Comparison of ENCODE assay signal across 9 cellular contexts in genomic region chr9:99720455-99721050, GRCh38.
DNase-seq lines count a peak whose midpoint lies in the region; ATAC-seq, FAIRE-seq and TF ChIP-seq lines count a peak whose summit lies in the region.
"Had no signal": no experiment of that assay in that cellular context is flagged by ENCODE, and none has a peak within 500 bp of the region (broad histone marks: within the 10 kb centered on the region; RNA-seq: fewer than 3 reads in every experiment).

No MANE protein-coding gene starts in this region.

- intact Hi-C loops in PC-3 (cut with micrococcal nuclease): no loop called here

- TF ChIP-seq CTCF in SK-N-SH (IDR thresholded peaks at IDR 0.05): no peak
- TF ChIP-seq CTCF in foreskin fibroblast (IDR thresholded peaks at IDR 0.05; ENCODE audit: low read depth, low read length): no peak
- no peak for TF ChIP-seq CTCF in PC-3 (conservative IDR thresholded peaks at IDR 0.05; ENCODE audit: low read depth, low read length)

- H3K9ac ChIP-seq in SK-N-SH: no peak overlapping the region
- H3K9ac ChIP-seq in PC-3 (ENCODE audit: low read length): no peak overlapping the region

- DNase-seq in SK-N-SH (no peak), NOMO-1 (lab: John Stamatoyannopoulos, UW; ENCODE audit: unreplicated experiment in 2 of 2) (peak; percentile 43 to 49), foreskin fibroblast (peak; percentile 6 to 41), PC-3 (no peak), SHP77 (lab: John Stamatoyannopoulos, UW) (no peak), urothelium cell line (ENCODE audit: low spot score) (no peak)

- POLR2A ChIA-PET in SK-N-SH (lab: Yijun Ruan, JAX): no interaction called here
- POLR2A ChIA-PET in PC-3 (lab: Charles Lee; ENCODE audit: unreplicated experiment): no interaction called here

- no peak for TF ChIP-seq EP300 in SK-N-SH (IDR thresholded peaks at IDR 0.05; ENCODE audit: borderline replicate concordance in 1 of 2, low read depth in 1 of 2, low read length in 1 of 2)

- H3K4me1 ChIP-seq in SK-N-SH (ENCODE audit: control insufficient read depth in 1 of 2, insufficient read depth in 2 of 2, low read depth in 1 of 2, low read length in 1 of 2) (no peaks in the 10 kb centered on the region; a peak in 1 of 4 replicates), PC-3 (ENCODE audit: insufficient read depth, low read length) (no peaks in the 10 kb centered on the region)
- H3K4me1 ChIP-seq: A549 had no signal

- H4K20me1 ChIP-seq in SK-N-SH (ENCODE audit: insufficient read depth): no peaks in the 10 kb centered on the region
- no peaks in the 10 kb centered on the region for H4K20me1 ChIP-seq in PC-3 (ENCODE audit: low read length)

- 48% methylated on average over 1 of the region's 1 CpG for WGBS in SK-N-SH (ENCODE audit: low lambda C conversion rate)

- no peaks in the 10 kb centered on the region for H3K36me3 ChIP-seq in SK-N-SH (replicated peaks in 1 of 2; ENCODE audit: control insufficient read depth in 1 of 2, insufficient read depth in 2 of 2, low read length in 1 of 2)
- no peaks in the 10 kb centered on the region for H3K36me3 ChIP-seq in PC-3 (ENCODE audit: low read depth, low read length)

- no peak for TF ChIP-seq RAD21 in SK-N-SH (IDR thresholded peaks at IDR 0.05; ENCODE audit: low read length)

- CTCF ChIA-PET in SK-N-SH (lab: Yijun Ruan, JAX) (no interaction called here), PC-3 (lab: Charles Lee) (no interaction called here)

- H3K79me2 ChIP-seq in SK-N-SH (ENCODE audit: insufficient read depth): no peaks in the 10 kb centered on the region
- no peaks in the 10 kb centered on the region for H3K79me2 ChIP-seq in PC-3 (ENCODE audit: low read length)

- no peaks in the 10 kb centered on the region for H3K9me3 ChIP-seq in SK-N-SH
- no peaks in the 10 kb centered on the region for H3K9me3 ChIP-seq in PC-3 (ENCODE audit: low read length)
- H3K9me3 ChIP-seq: A549 had no signal

- ATAC-seq in SK-N-SH treated with all-trans-retinoic acid at 6 μM for 48 hours: no peak
- ATAC-seq in HG02678 (IDR thresholded peaks at IDR 0.05; ENCODE audit: unreplicated experiment): peak; percentile 86
- no peak for ATAC-seq in PC-3
- ATAC-seq: A549 had no signal

- no peaks in the 10 kb centered on the region for H3F3A ChIP-seq in SK-N-SH (replicated peaks; ENCODE audit: insufficient read depth)
- no peaks in the 10 kb centered on the region for H3F3A ChIP-seq in PC-3 (ENCODE audit: low read length, unreplicated experiment)

- H3K9me2 ChIP-seq in SK-N-SH (no peaks in the 10 kb centered on the region), PC-3 (replicated peaks; ENCODE audit: low read length) (no peaks in the 10 kb centered on the region)

- no TSS peak for BruUV-seq in PC-3 (replicated peaks; lab: Mats Ljungman, UMichigan)

- FAIRE-seq in urothelium cell line (lab: Jason Lieb, UNC): no peak
- FAIRE-seq: A549 had no signal

- H3K27ac ChIP-seq in SK-N-SH (ENCODE audit: low read depth in 2 of 2, low read length in 1 of 2) (no peak overlapping the region), PC-3 (ENCODE audit: low read length) (no peak overlapping the region)
- H3K27ac ChIP-seq: A549 had no signal

- no peaks in the 10 kb centered on the region for H3K27me3 ChIP-seq in SK-N-SH (ENCODE audit: insufficient read depth)
- H3K27me3 ChIP-seq in PC-3 (ENCODE audit: low read length): peaks cover 4% of the 10 kb centered on the region

- peak overlapping the region; percentile 55 for H2AFZ ChIP-seq in SK-N-SH (ENCODE audit: low read depth)
- no peak overlapping the region for H2AFZ ChIP-seq in PC-3 (ENCODE audit: low read length)

- H3K4me2 ChIP-seq in SK-N-SH: peak overlapping the region; percentile 55; the same call in 1 of the 2 replicates
- no peak overlapping the region for H3K4me2 ChIP-seq in PC-3 (ENCODE audit: low read length)
- H3K4me2 ChIP-seq: A549 had no signal

- H3K4me3 ChIP-seq in SK-N-SH (ENCODE audit: low read depth in 2 of 2, low read length in 1 of 2): peak overlapping the region in 1 of 2 experiments; percentile 21; a peak in 2 of 4 replicates
- peak overlapping the region; percentile 23 to 52 for H3K4me3 ChIP-seq in foreskin fibroblast (ENCODE audit: low read depth in 1 of 2, low read length in 2 of 2)
- no peak overlapping the region for H3K4me3 ChIP-seq in PC-3 (ENCODE audit: low read length)
- H3K4me3 ChIP-seq: A549 had no signal

TF ChIP-seq in SK-N-SH, 30 proteins besides CTCF, POLR2A, EP300 and RAD21 (continues in another document):
- TF ChIP-seq SIN3A (IDR thresholded peaks at IDR 0.05; ENCODE audit: borderline replicate concordance, low read depth, low read length) (no peak), FOXJ3 (CRISPR knock-in tag; IDR thresholded peaks at IDR 0.05) (no peak), PBX3 (IDR thresholded peaks at IDR 0.05) (no peak), USF1 (IDR thresholded peaks at IDR 0.05; ENCODE audit: borderline replicate concordance, low read depth) (no peak), FOSL2 (IDR thresholded peaks at IDR 0.05; ENCODE audit: borderline replicate concordance, low read depth) (no peak), USF2 (IDR thresholded peaks at IDR 0.05; ENCODE audit: borderline replicate concordance, low read depth, low read length) (no peak), GATA2 (CRISPR knock-in tag; IDR thresholded peaks at IDR 0.05) (no peak), NRF1 (IDR thresholded peaks at IDR 0.05; ENCODE audit: low read depth, low read length) (no peak), POLR2AphosphoS5 (IDR thresholded peaks at IDR 0.05; ENCODE audit: low read depth, low read length) (no peak), JUND (IDR thresholded peaks at IDR 0.05) (no peak)

TF ChIP-seq in SK-N-SH treated with all-trans-retinoic acid at 6 μM for 48 hours, 23 proteins besides CTCF, POLR2A, EP300 and RAD21 (continues in another document):
- TF ChIP-seq ZNF70 (CRISPR knock-in tag; IDR thresholded peaks at IDR 0.05): no peak
- TF ChIP-seq RARB (CRISPR knock-in tag; IDR thresholded peaks at IDR 0.05): no peak
- no peak for TF ChIP-seq CSRNP3 (CRISPR knock-in tag; IDR thresholded peaks at IDR 0.05)
- TF ChIP-seq PPARA (CRISPR knock-in tag; IDR thresholded peaks at IDR 0.05; ENCODE audit: borderline replicate concordance): no peak
- no peak for TF ChIP-seq CREB5 (CRISPR knock-in tag; IDR thresholded peaks at IDR 0.05; ENCODE audit: low read depth)
- TF ChIP-seq TCF4 (CRISPR knock-in tag; IDR thresholded peaks at IDR 0.05; ENCODE audit: borderline replicate concordance): no peak
- TF ChIP-seq ZFP3 (CRISPR knock-in tag; IDR thresholded peaks at IDR 0.05): no peak
- no peak for TF ChIP-seq PATZ1 (CRISPR knock-in tag; IDR thresholded peaks at IDR 0.05; ENCODE audit: borderline replicate concordance)

Comparison
In these comparisons a context has a peak if more than half of its experiments do, and no peak if none do; other contexts are left out.
1. DNase-seq: peak in NOMO-1 (2 of 2) and foreskin fibroblast (2 of 2); none in SK-N-SH (single experiment), PC-3 (single experiment), SHP77 (0 of 2) and urothelium cell line (single experiment).